Comparison of ENCODE assay signal across 11 cellular contexts in genomic region chr3:139537325-139537724, GRCh38. TPM values are rescaled to one million over a fixed set of nuclear protein-coding genes. Genes with fewer than 3 reads are reported as not detected.
DNase-seq lines count a peak whose midpoint lies in the region; ATAC-seq and TF ChIP-seq lines count a peak whose summit lies in the region.
"Had no signal": no experiment of that assay in that cellular context is flagged by ENCODE, and none has a peak within 500 bp of the region (broad histone marks: within the 10 kb centered on the region; RNA-seq: fewer than 3 reads in every experiment).

No MANE protein-coding gene starts in this region.

- no peak overlapping the region for H2AFZ ChIP-seq in neural cell (ENCODE audit: low read depth, low read length)

- H3K4me2 ChIP-seq in neural cell (ENCODE audit: low read length) = no peak overlapping the region

- H3K9me3 Mint-ChIP-seq in stimulated activated naive B cell treated with anti-CD40 and anti-IgM and Interleukin-4, amounts not matched to agents 10 μg/mL and 1 μg/mL and 100 μg/mL, for 72 hours = no peaks in the 10 kb centered on the region

- H3K27ac Mint-ChIP-seq in stimulated activated naive B cell treated with anti-CD40 and anti-IgM and Interleukin-4, amounts not matched to agents 10 μg/mL and 1 μg/mL and 100 μg/mL, for 72 hours = no peak overlapping the region

- H3K9me3 ChIP-seq in neural cell (ENCODE audit: low read length) (no peaks in the 10 kb centered on the region), aorta (ENCODE audit: control insufficient read depth, low read length) (no peaks in the 10 kb centered on the region)
- H3K9me3 ChIP-seq: upper lobe of right lung had no signal

- H3K9ac ChIP-seq in neural cell (ENCODE audit: low read length) = no peak overlapping the region

- no peak for ATAC-seq in stimulated activated naive B cell treated with anti-CD40 and anti-IgM and Interleukin-4, amounts not matched to agents 10 μg/mL and 1 μg/mL and 100 μg/mL, for 72 hours (replicated peaks)
- ATAC-seq in aorta (ENCODE audit: low FRiP score) (no peak), sciatic nerve (no peak)
- ATAC-seq: upper lobe of right lung had no signal

- H4K20me1 ChIP-seq in neural cell (ENCODE audit: insufficient read depth) = no peaks in the 10 kb centered on the region

- no peak overlapping the region for H3K4me3 Mint-ChIP-seq in stimulated activated naive B cell treated with anti-CD40 and anti-IgM and Interleukin-4, amounts not matched to agents 10 μg/mL and 1 μg/mL and 100 μg/mL, for 72 hours

- no peaks in the 10 kb centered on the region for H3K9me2 ChIP-seq in neural cell (ENCODE audit: insufficient read depth, low read length)

- no peaks in the 10 kb centered on the region for H3K4me1 Mint-ChIP-seq in stimulated activated naive B cell treated with anti-CD40 and anti-IgM and Interleukin-4, amounts not matched to agents 10 μg/mL and 1 μg/mL and 100 μg/mL, for 72 hours

- DNase-seq in ELF-1 (ENCODE audit: low read depth, low spot score) (peak; percentile 43), NCI-H2171 treated with DMSO at 0.1 percent for 48 hours (lab: John Stamatoyannopoulos, UW) (peak; percentile 74), choroid plexus epithelial cell (ENCODE audit: low read depth) (peak; percentile 35), aorta (no peak), sciatic nerve (ENCODE audit: low spot score) (no peak), NCI-H2227 (lab: John Stamatoyannopoulos, UW; ENCODE audit: unreplicated experiment) (no peak)
- DNase-seq in stimulated activated naive B cell treated with anti-CD40 and anti-IgM and Interleukin-4, amounts not matched to agents 10 μg/mL and 1 μg/mL and 100 μg/mL, for 72 hours = no peak
- DNase-seq: activated CD4-positive, alpha-beta T cell treated with anti-CD3 and anti-CD28 coated beads for 1 hour; H7; upper lobe of right lung had no signal

- H3K4me3 ChIP-seq in choroid plexus epithelial cell (ENCODE audit: low read depth, low read length) = no peak overlapping the region
- H3K4me3 ChIP-seq in neural cell (ENCODE audit: low read length) = peak overlapping the region; percentile 7
- H3K4me3 ChIP-seq in aorta (ENCODE audit: low read length in 2 of 2) = no peak overlapping the region
- H3K4me3 ChIP-seq: upper lobe of right lung had no signal

- H3K36me3 Mint-ChIP-seq in stimulated activated naive B cell treated with anti-CD40 and anti-IgM and Interleukin-4, amounts not matched to agents 10 μg/mL and 1 μg/mL and 100 μg/mL, for 72 hours = no peaks in the 10 kb centered on the region

- no peaks in the 10 kb centered on the region for H3K36me3 ChIP-seq in neural cell (ENCODE audit: insufficient read depth, low read length)
- no peaks in the 10 kb centered on the region for H3K36me3 ChIP-seq in aorta (ENCODE audit: control insufficient read depth in 1 of 2, insufficient read depth in 2 of 2, low read length in 1 of 2)
- H3K36me3 ChIP-seq: upper lobe of right lung had no signal

- TF ChIP-seq RAD21 in neural cell (conservative IDR thresholded peaks at IDR 0.05) = no peak

- H3K79me2 ChIP-seq in neural cell (replicated peaks; ENCODE audit: insufficient read depth, low read length) = peaks cover 10% of the 10 kb centered on the region

- TF ChIP-seq CTCF in choroid plexus epithelial cell (conservative IDR thresholded peaks at IDR 0.05; ENCODE audit: low read depth, low read length) (no peak), neural cell (IDR thresholded peaks at IDR 0.05; ENCODE audit: poor library complexity, severe bottlenecking) (no peak)

- H3F3A ChIP-seq in neural cell (ENCODE audit: insufficient read depth, low read length, poor library complexity, severe bottlenecking) = peaks cover 5% of the 10 kb centered on the region

- H3K4me1 ChIP-seq in aorta (ENCODE audit: control insufficient read depth in 1 of 2, insufficient read depth in 2 of 2, low read length in 2 of 2) = peaks cover 0 to 4% of the 10 kb centered on the region in 2 donors

- intact Hi-C loops in aorta (cut with DNase I) (loop anchor here in 1 of 2 donors (5.0 kb wide), 1 partner anchor 140 kb away; the partner anchor contains the start of gene NMNAT3), sciatic nerve (cut with DNase I) (no loop called here)

- TF ChIP-seq EP300 in neural cell (conservative IDR thresholded peaks at IDR 0.05; ENCODE audit: poor library complexity, severe bottlenecking) = no peak

- H3K27ac ChIP-seq in neural cell (ENCODE audit: low read length) = no peak overlapping the region
- no peak overlapping the region for H3K27ac ChIP-seq in aorta (ENCODE audit: low read depth in 1 of 2, low read length in 2 of 2)
- H3K27ac ChIP-seq: upper lobe of right lung had no signal

- H3K27me3 ChIP-seq in neural cell (ENCODE audit: insufficient read depth, low read depth, low read length) (peaks cover 8% of the 10 kb centered on the region), aorta (ENCODE audit: control insufficient read depth in 1 of 2, insufficient read depth in 2 of 2, low read length in 1 of 2) (no peaks in the 10 kb centered on the region)
- H3K27me3 ChIP-seq: upper lobe of right lung had no signal

- peaks cover 41 to 44% of the 10 kb centered on the region in 2 donors for H3K27me3 Mint-ChIP-seq in stimulated activated naive B cell treated with anti-CD40 and anti-IgM and Interleukin-4, amounts not matched to agents 10 μg/mL and 1 μg/mL and 100 μg/mL, for 72 hours

TF ChIP-seq in neural cell, 6 proteins besides CTCF, POLR2A, EP300 and RAD21:
- no peak for TF ChIP-seq SMC3 (conservative IDR thresholded peaks at IDR 0.05; ENCODE audit: poor library complexity)

RNA-seq across cellular contexts. Expression of gene RBP1, which starts 2.2 kb away (rescaled TPM):
- polyA plus RNA-seq in neural cell = 30.0 and 47.5 TPM in 2 replicates
- 16.8 and 17.8 TPM in 2 replicates for polyA minus RNA-seq in neural cell
- total RNA-seq in aorta = 10 to 100 TPM; 26.8 to 31.0 TPM
- 10 to 100 TPM; 31.9 to 60.4 TPM for polyA plus RNA-seq in aorta
- total RNA-seq in sciatic nerve = 6.4 TPM

Comparison
In these comparisons a context has a peak if more than half of its experiments do, and no peak if none do; other contexts are left out.
1. DNase-seq: peak in ELF-1 (single experiment), NCI-H2171 treated with DMSO at 0.1 percent for 48 hours (single experiment) and choroid plexus epithelial cell (single experiment); none in stimulated activated naive B cell treated with anti-CD40 and anti-IgM and Interleukin-4, amounts not matched to agents 10 μg/mL and 1 μg/mL and 100 μg/mL, for 72 hours (single experiment), aorta (0 of 2), sciatic nerve (single experiment) and NCI-H2227 (single experiment).